In genomic region chr10:104123397-104123796, GRCh38 we compare ENCODE assay signal across 8 cellular contexts. TPM values are rescaled to one million over a fixed set of nuclear protein-coding genes. Genes with fewer than 3 reads are reported as not detected.
A peak's percentile ranks its signal among the peaks of the same experiment; 100 is the strongest.
DNase-seq lines count a peak whose midpoint lies in the region; ATAC-seq, FAIRE-seq and TF ChIP-seq lines count a peak whose summit lies in the region.

No MANE protein-coding gene starts in this region.

- no peak overlapping the region for H3K4me3 ChIP-seq in foreskin fibroblast (ENCODE audit: low read depth in 1 of 2, low read length in 2 of 2)

- DNase-seq in RPMI7951 (ENCODE audit: low read depth) (peak; percentile 25), foreskin fibroblast (peak in 1 of 2 donors; percentile 56), NCI-H1417 treated with DMSO at 0.1 percent for 48 hours (lab: John Stamatoyannopoulos, UW) (no peak), glomerular visceral epithelial cell (ENCODE audit: extremely low spot score) (no peak)

- no peak overlapping the region for H3K27ac ChIP-seq in 22Rv1

- FAIRE-seq in G401.6 (lab: Jason Lieb, UNC), result peak; percentile 86

- no peak for ATAC-seq in HG03045 (IDR thresholded peaks at IDR 0.05; ENCODE audit: unreplicated experiment)
- ATAC-seq in GM21360 (IDR thresholded peaks at IDR 0.05; ENCODE audit: unreplicated experiment), result no peak

- TF ChIP-seq CTCF in 22Rv1 (IDR thresholded peaks at IDR 0.05) (0 out of 2 replicates have a peak, but pooled peaks have one; percentile 32), foreskin fibroblast (IDR thresholded peaks at IDR 0.05; ENCODE audit: low read depth, low read length) (peak; percentile 41)

RNA-seq across cellular contexts. Expression of gene SFR1, which starts 1.4 kb away (rescaled TPM):
- 12.0 and 13.3 TPM in 2 replicates for total RNA-seq in RPMI7951 (2014; rRNA removed; shearing (Covaris generic))

RNA-seq across cellular contexts. Expression of gene COL17A1, which starts 37.7 kb away (rescaled TPM):
- 2.0 and 2.6 TPM in 2 replicates for total RNA-seq in RPMI7951 (2014; rRNA removed; shearing (Covaris generic))
